9 cellular contexts compared by ENCODE assay signal in the genomic region with DNA sequence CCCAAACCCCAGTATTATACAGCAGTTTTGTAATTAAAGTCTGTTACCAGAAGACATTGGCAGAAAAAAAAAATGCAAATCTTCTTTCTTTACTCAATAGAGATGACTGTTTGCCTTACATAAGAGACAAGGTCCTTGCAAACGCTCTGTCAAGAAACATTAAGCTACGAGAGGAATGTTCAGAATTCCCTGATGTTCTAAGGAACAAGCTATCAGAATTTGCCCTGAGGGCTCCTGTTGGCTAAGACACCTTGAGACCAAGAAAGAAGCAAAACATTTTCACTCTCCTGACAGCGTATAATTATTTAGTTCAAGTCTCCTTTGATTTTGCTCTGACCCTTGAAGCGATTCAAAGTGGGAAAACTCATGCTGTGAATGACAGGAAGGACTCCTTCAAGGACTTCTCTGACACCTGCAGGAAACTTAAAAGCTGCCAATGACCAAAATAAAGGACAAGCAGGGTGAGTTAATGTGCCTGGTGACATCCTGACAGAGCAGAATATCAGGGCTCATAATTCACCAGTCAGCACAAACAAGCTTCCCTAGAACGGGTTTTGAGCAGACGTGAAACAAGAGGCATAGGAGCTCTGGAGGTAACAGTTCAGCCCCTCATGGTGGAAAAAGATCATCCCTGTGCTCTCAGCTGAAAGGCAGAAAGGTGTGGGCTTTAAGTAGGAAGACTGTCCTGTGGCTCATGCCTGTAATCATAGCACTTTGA. TPM values are rescaled to one million over a fixed set of nuclear protein-coding genes. Genes with fewer than 3 reads are reported as not detected.
DNase-seq lines count a peak whose midpoint lies in the region; ATAC-seq and TF ChIP-seq lines count a peak whose summit lies in the region.
"Had no signal": no experiment of that assay in that cellular context is flagged by ENCODE, and none has a peak within 500 bp of the region (broad histone marks: within the 10 kb centered on the region; RNA-seq: fewer than 3 reads in every experiment).

No MANE protein-coding gene starts in this region.

- no peak overlapping the region for H2BK120ac ChIP-seq in H9 (ENCODE audit: low read depth, low read length, poor library complexity, severe bottlenecking)

- H3K27me3 Mint-ChIP-seq in H9 (ENCODE audit: low read depth) (no peaks in the 10 kb centered on the region), T-helper 17 cell (no peaks in the 10 kb centered on the region)

- H3K36me3 ChIP-seq in spleen, result peaks cover 0 to 18% (median 0%) of the 10 kb centered on the region in 6 donors

- TF ChIP-seq POLR2A in spleen (IDR thresholded peaks at IDR 0.05), result no peak

- no peak overlapping the region for H2BK20ac ChIP-seq in H9 (ENCODE audit: low read depth, low read length, poor library complexity, severe bottlenecking)

- H3K4ac ChIP-seq in H9 (ENCODE audit: low read depth, low read length), result no peak overlapping the region

- H3K27ac ChIP-seq in H9 (ENCODE audit: insufficient read length, low read depth, low read length) (no peak overlapping the region), spleen (peak overlapping the region; percentile 69 to 99 (median 94))

- H3K27ac Mint-ChIP-seq in H9 (no peak overlapping the region; a peak in 1 of 7 replicates), T-helper 17 cell (peak overlapping the region; percentile 99)

- H3K4me2 ChIP-seq in H9 (ENCODE audit: insufficient read depth, insufficient read length, low read length), result no peak overlapping the region

- intact Hi-C loops in spleen (cut with DNase I; ENCODE audit: low total_unique reads), result no loop called here

- H3K36me3 Mint-ChIP-seq in H9 (ENCODE audit: insufficient read depth in 1 of 3, low read depth in 3 of 3) (peaks cover 8 to 28% (median 17%) of the 10 kb centered on the region in 3 experiments), T-helper 17 cell (ENCODE audit: low read depth) (peaks cover 3% of the 10 kb centered on the region)

- H3K4me1 ChIP-seq in H9 (ENCODE audit: insufficient read depth, low read length), result no peaks in the 10 kb centered on the region
- peaks cover 62 to 80% (median 76%) of the 10 kb centered on the region in 6 donors for H3K4me1 ChIP-seq in spleen

- H3K18ac ChIP-seq in H9 (ENCODE audit: insufficient read length, low read depth, low read length), result no peak overlapping the region

- no peak overlapping the region for H3K4me3 ChIP-seq in fibroblast of pulmonary artery (replicated peaks; ENCODE audit: low read depth, low read length)
- H3K4me3 ChIP-seq in spleen, result peak overlapping the region in 3 of 8 donors; percentile 4 to 89 (median 61)

- H4K5ac ChIP-seq in H9 (ENCODE audit: insufficient read length, low read depth, low read length), result no peak overlapping the region

- H3K23me2 ChIP-seq in H9 (ENCODE audit: insufficient read length, low read depth, low read length, poor library complexity, severe bottlenecking), result peaks cover 12% of the 10 kb centered on the region

- H3K9me3 Mint-ChIP-seq in H9, result peaks cover 4% of the 10 kb centered on the region in 2 experiments; a peak in 3 of 5 replicates

- no peak overlapping the region for H2AK5ac ChIP-seq in H9 (ENCODE audit: insufficient read length, low read length)

- no peaks in the 10 kb centered on the region for H3K27me3 ChIP-seq in H9 (ENCODE audit: insufficient read depth, low read length)
- H3K27me3 ChIP-seq in spleen (replicated peaks in 1 of 7), result no peaks in the 10 kb centered on the region

- peaks cover 2% of the 10 kb centered on the region for H3K79me1 ChIP-seq in H9 (ENCODE audit: insufficient read depth, low read depth, low read length, poor library complexity, severe bottlenecking)

- no peak overlapping the region for H3K14ac ChIP-seq in H9 (ENCODE audit: insufficient read depth, low read length)

- no peak overlapping the region for H2BK5ac ChIP-seq in H9 (ENCODE audit: insufficient read length, low read length)

- H3K4me1 Mint-ChIP-seq in H9 (peaks cover 14 to 23% of the 10 kb centered on the region in 2 experiments), T-helper 17 cell (peaks cover 47% of the 10 kb centered on the region)

- DNase-seq in H9, result no peak
- no peak for DNase-seq in T-helper 17 cell
- DNase-seq in fibroblast of pulmonary artery (ENCODE audit: low read depth), result peak; percentile 10
- no peak for DNase-seq in spleen
- DNase-seq in NCI-H146 (lab: John Stamatoyannopoulos, UW), result no peak
- DNase-seq in DMS153 (lab: John Stamatoyannopoulos, UW), result no peak
- DNase-seq: NCI-H187 treated with DMSO at 0.1 percent for 48 hours had no signal

- no CpG with 5 or more reads among the region's 6 CpGs for WGBS in H9 (ENCODE audit: extremely low coverage, insufficient read length, low lambda C conversion rate)
- 7 to 15% (median 8%) methylated on average over 6 of the region's 6 CpGs for WGBS in spleen, 5 donors

- H4K8ac ChIP-seq in H9 (replicated peaks; ENCODE audit: insufficient read length, low read depth, low read length), result no peak overlapping the region

- H3K56ac ChIP-seq in H9 (ENCODE audit: insufficient read length, low read depth, low read length), result no peak overlapping the region

- H3K4me3 Mint-ChIP-seq in H9 (peak overlapping the region; percentile 30 to 31; a peak in 4 of 5 replicates), T-helper 17 cell (peak overlapping the region; percentile 98)

- H3K79me2 ChIP-seq in H9 (ENCODE audit: insufficient read depth, low read length), result peaks cover 16% of the 10 kb centered on the region; the same call in 1 of the 2 replicates

- H3K9me3 ChIP-seq in H9 (ENCODE audit: control insufficient read depth, low read depth, low read length), result no peaks in the 10 kb centered on the region
- H3K9me3 ChIP-seq in T-helper 17 cell (ENCODE audit: control insufficient read depth, low read length, poor library complexity, severe bottlenecking), result no peaks in the 10 kb centered on the region
- no peaks in the 10 kb centered on the region for H3K9me3 ChIP-seq in spleen

- no peak overlapping the region for H2AFZ ChIP-seq in H9 (ENCODE audit: low read length)

- ATAC-seq in T-helper 17 cell (no peak), HG03439 (IDR thresholded peaks at IDR 0.05; ENCODE audit: unreplicated experiment) (no peak)

- TF ChIP-seq CTCF in H9 (conservative IDR thresholded peaks at IDR 0.05) (no peak), fibroblast of pulmonary artery (IDR thresholded peaks at IDR 0.05; ENCODE audit: low read length, missing control alignments) (no peak), spleen (IDR thresholded peaks at IDR 0.05 in 8 of 11, conservative IDR thresholded peaks at IDR 0.05 in 3 of 11) (no peak)

- H2BK12ac ChIP-seq in H9 (ENCODE audit: insufficient read length, low read depth, low read length), result no peak overlapping the region

- no peak overlapping the region for H4K91ac ChIP-seq in H9 (ENCODE audit: insufficient read length, low read depth, low read length)

- H2BK15ac ChIP-seq in H9 (ENCODE audit: low read depth, low read length), result no peak overlapping the region

- no peak overlapping the region for H3K9ac ChIP-seq in H9 (ENCODE audit: extremely low read depth, insufficient read length, low read length)

- H3K23ac ChIP-seq in H9 (ENCODE audit: insufficient read length, low read depth, low read length), result no peak overlapping the region

- peaks cover 3% of the 10 kb centered on the region for H4K20me1 ChIP-seq in H9 (ENCODE audit: control insufficient read depth, insufficient read depth, insufficient read length)

- H3T11ph ChIP-seq in H9 (ENCODE audit: low read length), result no peak overlapping the region

RNA-seq across cellular contexts. Expression of a gene that starts 2.5 kb away (rescaled TPM):
- total RNA-seq in H9 (2021) (49.0 and 50.2 TPM in 2 replicates), T-helper 17 cell (10 to 100 TPM; 84.1 to 86.8 TPM), spleen (100 to 1,000 TPM in 5 of 7 donors, 10 to 100 TPM in 2; 84.3 to 129 (median 113) TPM)
- polyA plus RNA-seq in spleen, result 10 to 100 TPM; 34.7 to 48.1 (median 38.5) TPM

RNA-seq across cellular contexts. Expression of a gene that starts 19.2 kb away (rescaled TPM):
- total RNA-seq in H9 (2021) (55.0 and 57.5 TPM in 2 replicates), T-helper 17 cell (10 to 100 TPM; 25.4 to 38.2 TPM), spleen (10 to 100 TPM; 25.6 to 49.9 (median 41.0) TPM)
- polyA plus RNA-seq in spleen, result 10 to 100 TPM; 16.4 to 29.6 (median 20.5) TPM

RNA-seq across cellular contexts. Expression of a gene that starts 27.7 kb away (rescaled TPM):
- total RNA-seq in H9 (2021), result 31.1 and 34.0 TPM in 2 replicates
- total RNA-seq in T-helper 17 cell, result 10 to 100 TPM; 44.6 to 49.0 TPM
- total RNA-seq in spleen, result 10 to 100 TPM; 51.7 to 74.6 (median 57.7) TPM
- 10 to 100 TPM; 33.2 to 71.5 (median 64.7) TPM for polyA plus RNA-seq in spleen

RNA-seq across cellular contexts. Expression of a gene that starts 36.0 kb away (rescaled TPM):
- 60.3 and 69.0 TPM in 2 replicates for total RNA-seq in H9 (2021)
- total RNA-seq in T-helper 17 cell, result 10 to 100 TPM; 47.8 to 65.7 TPM
- 100 to 1,000 TPM in 1 of 7 donors, 10 to 100 TPM in 6; 54.6 to 103 (median 69.8) TPM for total RNA-seq in spleen
- 10 to 100 TPM; 18.6 to 31.3 (median 20.1) TPM for polyA plus RNA-seq in spleen

RNA-seq across cellular contexts. Expression of a gene that starts 44.2 kb away (rescaled TPM):
- not detected in 2 replicates for total RNA-seq in H9 (2021)
- total RNA-seq in T-helper 17 cell, result under 1 TPM in 1 of 2 donors, not detected in 1; 0.20 TPM
- 10 to 100 TPM; 17.7 to 73.7 (median 37.0) TPM for total RNA-seq in spleen
- 100 to 1,000 TPM in 2 of 3 donors, 10 to 100 TPM in 1; 28.9 to 207 (median 127) TPM for polyA plus RNA-seq in spleen
- polyA plus RNA-seq: adipose tissue had no signal
